In genomic region chr13:39888865-39889810, GRCh38 we compare ENCODE assay signal across 1 cellular context.
TF ChIP-seq lines count a peak whose summit lies in the region.

No MANE protein-coding gene starts in this region.

TF ChIP-seq in SK-N-SH, 30 proteins besides CTCF, POLR2A, EP300 and RAD21:
- TF ChIP-seq, protein P1, sequence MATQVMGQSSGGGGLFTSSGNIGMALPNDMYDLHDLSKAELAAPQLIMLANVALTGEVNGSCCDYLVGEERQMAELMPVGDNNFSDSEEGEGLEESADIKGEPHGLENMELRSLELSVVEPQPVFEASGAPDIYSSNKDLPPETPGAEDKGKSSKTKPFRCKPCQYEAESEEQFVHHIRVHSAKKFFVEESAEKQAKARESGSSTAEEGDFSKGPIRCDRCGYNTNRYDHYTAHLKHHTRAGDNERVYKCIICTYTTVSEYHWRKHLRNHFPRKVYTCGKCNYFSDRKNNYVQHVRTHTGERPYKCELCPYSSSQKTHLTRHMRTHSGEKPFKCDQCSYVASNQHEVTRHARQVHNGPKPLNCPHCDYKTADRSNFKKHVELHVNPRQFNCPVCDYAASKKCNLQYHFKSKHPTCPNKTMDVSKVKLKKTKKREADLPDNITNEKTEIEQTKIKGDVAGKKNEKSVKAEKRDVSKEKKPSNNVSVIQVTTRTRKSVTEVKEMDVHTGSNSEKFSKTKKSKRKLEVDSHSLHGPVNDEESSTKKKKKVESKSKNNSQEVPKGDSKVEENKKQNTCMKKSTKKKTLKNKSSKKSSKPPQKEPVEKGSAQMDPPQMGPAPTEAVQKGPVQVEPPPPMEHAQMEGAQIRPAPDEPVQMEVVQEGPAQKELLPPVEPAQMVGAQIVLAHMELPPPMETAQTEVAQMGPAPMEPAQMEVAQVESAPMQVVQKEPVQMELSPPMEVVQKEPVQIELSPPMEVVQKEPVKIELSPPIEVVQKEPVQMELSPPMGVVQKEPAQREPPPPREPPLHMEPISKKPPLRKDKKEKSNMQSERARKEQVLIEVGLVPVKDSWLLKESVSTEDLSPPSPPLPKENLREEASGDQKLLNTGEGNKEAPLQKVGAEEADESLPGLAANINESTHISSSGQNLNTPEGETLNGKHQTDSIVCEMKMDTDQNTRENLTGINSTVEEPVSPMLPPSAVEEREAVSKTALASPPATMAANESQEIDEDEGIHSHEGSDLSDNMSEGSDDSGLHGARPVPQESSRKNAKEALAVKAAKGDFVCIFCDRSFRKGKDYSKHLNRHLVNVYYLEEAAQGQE (IDR thresholded peaks at IDR 0.05; ENCODE audit: low read depth, low read length), result no peak
- 0 out of 2 replicates have a peak, but pooled peaks have one; percentile 6 for TF ChIP-seq FOSL2 (IDR thresholded peaks at IDR 0.05; ENCODE audit: borderline replicate concordance, low read depth)
- peak; percentile 60; the same call in 1 of the 2 replicates for TF ChIP-seq MEF2A (IDR thresholded peaks at IDR 0.05; ENCODE audit: borderline replicate concordance, low read depth)
TF ChIP-seq in SK-N-SH: peak in this region for 2.
